ENCODE assay signal across 12 cellular contexts in the genomic region with DNA sequence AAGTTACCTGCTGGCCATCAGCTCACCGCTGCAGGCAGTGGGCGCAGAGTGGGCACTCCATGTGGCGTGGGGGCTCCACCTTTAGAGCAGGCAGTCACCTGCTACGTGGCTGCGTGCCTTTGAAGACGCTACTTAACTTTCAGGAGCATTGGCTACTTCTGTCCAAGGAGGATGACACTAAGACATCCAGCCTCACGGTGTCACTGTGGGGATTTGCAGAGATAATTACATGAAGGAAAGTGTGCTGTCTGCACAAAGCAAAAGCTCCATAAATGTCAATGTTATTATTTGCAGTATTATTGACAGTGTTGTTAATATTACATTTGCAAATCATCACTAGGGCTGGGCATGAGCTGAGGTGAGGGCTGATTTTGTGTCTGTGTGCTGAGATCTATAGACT.
DNase-seq lines count a peak whose midpoint lies in the region; ATAC-seq and TF ChIP-seq lines count a peak whose summit lies in the region.
"Had no signal": no experiment of that assay in that cellular context is flagged by ENCODE, and none has a peak within 500 bp of the region (broad histone marks: within the 10 kb centered on the region; RNA-seq: fewer than 3 reads in every experiment).

No MANE protein-coding gene starts in this region.

- peak; percentile 35 for TF ChIP-seq CTCF in BE2C (IDR thresholded peaks at IDR 0.05; ENCODE audit: low read depth, low read length)
- TF ChIP-seq CTCF in VCaP (conservative IDR thresholded peaks at IDR 0.05): peak; percentile 85
- TF ChIP-seq CTCF in tibial nerve (IDR thresholded peaks at IDR 0.05): no peak

- H3K4me3 ChIP-seq in BE2C (ENCODE audit: low read depth, low read length) (no peak overlapping the region), GM23248 (no peak overlapping the region), tibial nerve (no peak overlapping the region)
- H3K4me3 ChIP-seq: lower lobe of right lung, spleen, thyroid gland had no signal

- H3K36me3 ChIP-seq in BE2C (no peaks in the 10 kb centered on the region), GM23248 (ENCODE audit: low read depth) (no peaks in the 10 kb centered on the region), tibial nerve (no peaks in the 10 kb centered on the region)
- H3K36me3 ChIP-seq: lower lobe of right lung, spleen, thyroid gland had no signal

- ATAC-seq in HG03565 (IDR thresholded peaks at IDR 0.05; ENCODE audit: unreplicated experiment): no peak
- ATAC-seq: lower lobe of right lung had no signal

- no peak overlapping the region for H3K9ac ChIP-seq in GM23248

- WGBS in GM23248 (ENCODE audit: low coverage in 1 of 2, low lambda C conversion rate in 2 of 2, missing lambda C conversion rate in 2 of 2), 2 experiments: 36 to 50% methylated on average over 7 of the region's 7 CpGs
- 69 to 80% methylated on average over 7 of the region's 7 CpGs for WGBS in tibial nerve, 2 donors

- H3K27me3 ChIP-seq in BE2C: no peaks in the 10 kb centered on the region; the same call in 1 of the 2 replicates
- peaks cover 3% of the 10 kb centered on the region for H3K27me3 ChIP-seq in GM23248 (replicated peaks; ENCODE audit: insufficient read depth)
- no peaks in the 10 kb centered on the region for H3K27me3 ChIP-seq in tibial nerve
- H3K27me3 ChIP-seq: spleen, thyroid gland had no signal

- H3K9me2 ChIP-seq in GM23248 (ENCODE audit: insufficient read depth): no peaks in the 10 kb centered on the region

- H3K27ac ChIP-seq in GM23248 (no peak overlapping the region), VCaP (no peak overlapping the region), tibial nerve (no peak overlapping the region)
- H3K27ac ChIP-seq: lower lobe of right lung, spleen, thyroid gland had no signal

- DNase-seq in BE2C: no peak
- DNase-seq in GM23248: peak; percentile 29
- DNase-seq in kidney tubule cell (ENCODE audit: low spot score): peak; percentile 4
- no peak for DNase-seq in tibial nerve (ENCODE audit: low spot score in 2 of 2)
- no peak for DNase-seq in NCI-H1694 (lab: John Stamatoyannopoulos, UW)
- DNase-seq: activated CD8-positive, alpha-beta memory T cell treated with anti-CD3 and anti-CD28 coated beads, Interleukin-2, amount 50 U/mL, for 4 hours; H7; lower lobe of right lung; spleen; thyroid gland had no signal

- no peaks in the 10 kb centered on the region for H4K20me1 ChIP-seq in GM23248 (ENCODE audit: insufficient read depth)

- TF ChIP-seq POLR2A in tibial nerve (IDR thresholded peaks at IDR 0.05): no peak

- H3K79me2 ChIP-seq in GM23248 (ENCODE audit: insufficient read depth): no peaks in the 10 kb centered on the region

- H3K4me1 ChIP-seq in BE2C (no peaks in the 10 kb centered on the region), GM23248 (ENCODE audit: insufficient read depth) (no peaks in the 10 kb centered on the region), tibial nerve (no peaks in the 10 kb centered on the region)
- H3K4me1 ChIP-seq: lower lobe of right lung, spleen, thyroid gland had no signal

- no peak overlapping the region for H3K4me2 ChIP-seq in GM23248 (ENCODE audit: unreplicated experiment)

- no peak overlapping the region for H2AFZ ChIP-seq in GM23248

- no peaks in the 10 kb centered on the region for H3F3A ChIP-seq in GM23248 (ENCODE audit: insufficient read depth)

- H3K9me3 ChIP-seq in BE2C (no peaks in the 10 kb centered on the region), GM23248 (ENCODE audit: low read depth) (no peaks in the 10 kb centered on the region), tibial nerve (no peaks in the 10 kb centered on the region)
- H3K9me3 ChIP-seq: lower lobe of right lung, spleen, thyroid gland had no signal

- in situ Hi-C loops in GM23248 (cut with MboI): loop anchor here (10.0 kb wide), 1 partner anchor 471 kb away; no protein-coding TSS in a partner anchor

- TF ChIP-seq EP300 in tibial nerve (IDR thresholded peaks at IDR 0.05): no peak

Comparison
In these comparisons a context has a peak if more than half of its experiments do, and no peak if none do; other contexts are left out.
1. DNase-seq: peak in GM23248 (single experiment) and kidney tubule cell (single experiment); none in BE2C (single experiment), tibial nerve (0 of 2) and NCI-H1694 (single experiment).
2. CTCF ChIP-seq: peak in BE2C (single experiment) and VCaP (single experiment); none in tibial nerve (0 of 5).